In genomic region chr1:28877132-28877781, GRCh38 we compare ENCODE assay signal across 8 cellular contexts. TPM values are rescaled to one million over a fixed set of nuclear protein-coding genes. Genes with fewer than 3 reads are reported as not detected.
DNase-seq lines count a peak whose midpoint lies in the region; ATAC-seq and TF ChIP-seq lines count a peak whose summit lies in the region.

No MANE protein-coding gene starts in this region.

- peak overlapping the region in 3 of 7 donors; percentile 32 to 57 (median 42) for H3K27ac Mint-ChIP-seq in CD4-positive, alpha-beta memory T cell

- no peaks in the 10 kb centered on the region for H3K9me3 ChIP-seq in CD4-positive, alpha-beta memory T cell (ENCODE audit: control insufficient read depth in 1 of 2, low read length in 2 of 2)
- no peaks in the 10 kb centered on the region for H3K9me3 ChIP-seq in HEK293 (ENCODE audit: control insufficient read depth, insufficient read depth, low read depth, low read length)

- peak; percentile 89 for TF ChIP-seq CTCF in HEK293 (tag by site-specific recombination; IDR thresholded peaks at IDR 0.05)

- CTCF ChIA-PET in CD4-positive, alpha-beta memory T cell (lab: Charles Lee; ENCODE audit: partially characterized antibody), result interaction anchor here (0.5 to 13.0 kb wide), 74 partner anchors 9 to 1208 kb away, joined by 3 to 294 read pairs (median 4); partner anchors contain the start of genes EPB41, MED18, PHACTR4 and SRSF4
- CTCF ChIA-PET in HEK293 (lab: Yijun Ruan, JAX), result interaction anchor here (0.5 to 10.3 kb wide), 74 partner anchors 10 to 1830 kb away, joined by 3 to 348 read pairs (median 4); partner anchors contain the start of genes GMEB1, RNU11, SRSF4 and TAF12

- H3K4me1 Mint-ChIP-seq in CD4-positive, alpha-beta memory T cell, result peaks cover 6 to 10% (median 7%) of the 10 kb centered on the region in 4 donors

- H3K27me3 ChIP-seq in CD4-positive, alpha-beta memory T cell (ENCODE audit: insufficient read depth, low read length), result no peaks in the 10 kb centered on the region

- H3K27me3 Mint-ChIP-seq in CD4-positive, alpha-beta memory T cell, result peaks cover 1 to 7% of the 10 kb centered on the region in 2 donors

- no peaks in the 10 kb centered on the region for H3K9me3 Mint-ChIP-seq in CD4-positive, alpha-beta memory T cell

- H3K36me3 Mint-ChIP-seq in CD4-positive, alpha-beta memory T cell, result no peaks in the 10 kb centered on the region

- peaks cover 5% of the 10 kb centered on the region for H3K4me1 ChIP-seq in CD4-positive, alpha-beta memory T cell (ENCODE audit: insufficient read depth, low read length)
- H3K4me1 ChIP-seq in HEK293 (ENCODE audit: control insufficient read depth, insufficient read depth, low read length), result no peaks in the 10 kb centered on the region

- peak; percentile 68 to 75 (median 71) for DNase-seq in CD4-positive, alpha-beta memory T cell
- DNase-seq in NCI-H226 (peak; percentile 59), kidney tubule cell (ENCODE audit: low spot score) (peak; percentile 84)
- DNase-seq in central memory CD4-positive, alpha-beta T cell, result peak; percentile 67
- peak; percentile 73 for DNase-seq in stimulated activated CD4-positive, alpha-beta T cell treated with anti-CD3 and anti-CD28 coated beads, Interleukin-4, amount 100 ng/mL, for 1 hour

- H3K36me3 ChIP-seq in CD4-positive, alpha-beta memory T cell (ENCODE audit: insufficient read depth, low read length), result no peaks in the 10 kb centered on the region
- H3K36me3 ChIP-seq in HEK293 (ENCODE audit: control insufficient read depth in 2 of 2, insufficient read depth in 1 of 2, low read length in 2 of 2), result no peaks in the 10 kb centered on the region

- H3K27ac ChIP-seq in CD4-positive, alpha-beta memory T cell (ENCODE audit: low read depth, low read length), result no peak overlapping the region
- no peak overlapping the region for H3K27ac ChIP-seq in HEK293 (ENCODE audit: extremely low read depth, low read depth, low read length)

- POLR2A ChIA-PET in CD4-positive, alpha-beta memory T cell (lab: Charles Lee; ENCODE audit: partially characterized antibody), result interaction anchor here (0.5 to 3.4 kb wide), 14 partner anchors 86 to 518 kb away, joined by 3 to 22 read pairs (median 3); partner anchors contain the start of genes RCC1, RNU11, TAF12 and YTHDF2
- POLR2A ChIA-PET in HEK293 (lab: Yijun Ruan, JAX), result interaction anchor here (0.5 to 2.8 kb wide), 11 partner anchors 65 to 629 kb away, joined by 3 to 23 read pairs (median 4); partner anchors contain the start of genes OPRD1, RNU11 and TAF12

- intact Hi-C loops in CD4-positive, alpha-beta memory T cell (cut with micrococcal nuclease), result loop anchor here (1.0 to 2.0 kb wide), 6 partner anchors 92 to 786 kb away; partner anchors contain the start of genes RNU11 and TAF12

- peak; percentile 73 to 78 for ATAC-seq in activated CD4-positive, CD25-positive, alpha-beta regulatory T cell treated with anti-CD3 and anti-CD28 coated beads, Interleukin-2, amount 50 U/mL, for 24 hours
- no peak for ATAC-seq in GM21360 (IDR thresholded peaks at IDR 0.05; ENCODE audit: unreplicated experiment)

- H3K4me3 Mint-ChIP-seq in CD4-positive, alpha-beta memory T cell, result no peak overlapping the region

- no peak overlapping the region for H3K4me3 ChIP-seq in CD4-positive, alpha-beta memory T cell (ENCODE audit: low read length in 2 of 2)
- no peak overlapping the region for H3K4me3 ChIP-seq in HEK293 (ENCODE audit: low read depth, low read length)

TF ChIP-seq in HEK293, 187 proteins besides CTCF, POLR2A, EP300 and RAD21 (continues in another document):
- TF ChIP-seq IKZF3 (tag by site-specific recombination; IDR thresholded peaks at IDR 0.05) (peak; percentile 93), ZNF654 (tag by site-specific recombination; IDR thresholded peaks at IDR 0.05; ENCODE audit: low read depth) (peak; percentile 97), ZNF501 (tag by site-specific recombination; IDR thresholded peaks at IDR 0.05) (no peak), AEBP2 (tag by site-specific recombination; IDR thresholded peaks at IDR 0.05; ENCODE audit: borderline replicate concordance) (no peak), ZNF138 (tag by site-specific recombination; IDR thresholded peaks at IDR 0.05; ENCODE audit: borderline replicate concordance) (no peak), ZSCAN30 (tag by site-specific recombination; IDR thresholded peaks at IDR 0.05) (peak; percentile 20; the same call in 1 of the 2 replicates), ZNF600 (tag by site-specific recombination; IDR thresholded peaks at IDR 0.05) (peak; percentile 13; the same call in 1 of the 2 replicates), ZBTB10 (tag by site-specific recombination; IDR thresholded peaks at IDR 0.05) (no peak), ZSCAN4 (tag by site-specific recombination; IDR thresholded peaks at IDR 0.05) (peak; percentile 68), ZNF596 (tag by site-specific recombination; IDR thresholded peaks at IDR 0.05) (no peak), OVOL3 (tag by site-specific recombination; IDR thresholded peaks at IDR 0.05) (no peak), KLF7 (tag by site-specific recombination; IDR thresholded peaks at IDR 0.05; ENCODE audit: borderline replicate concordance) (no peak), GLI4 (tag by site-specific recombination; IDR thresholded peaks at IDR 0.05) (no peak), ZNF366 (tag by site-specific recombination; conservative IDR thresholded peaks at IDR 0.05) (no peak), ZNF544 (tag by site-specific recombination; IDR thresholded peaks at IDR 0.05) (no peak), ZNF677 (tag by site-specific recombination; IDR thresholded peaks at IDR 0.05) (no peak), ZBTB17 (tag by site-specific recombination; IDR thresholded peaks at IDR 0.05) (peak; percentile 98), ZNF24 (tag by site-specific recombination; IDR thresholded peaks at IDR 0.05) (no peak), ZNF514 (tag by site-specific recombination; IDR thresholded peaks at IDR 0.05) (no peak), ZNF549 (tag by site-specific recombination; IDR thresholded peaks at IDR 0.05) (no peak), ZNF391 (tag by site-specific recombination; IDR thresholded peaks at IDR 0.05; ENCODE audit: borderline replicate concordance, low read depth) (peak; percentile 51; the same call in 1 of the 2 replicates)
- TF ChIP-seq, protein P1, sequence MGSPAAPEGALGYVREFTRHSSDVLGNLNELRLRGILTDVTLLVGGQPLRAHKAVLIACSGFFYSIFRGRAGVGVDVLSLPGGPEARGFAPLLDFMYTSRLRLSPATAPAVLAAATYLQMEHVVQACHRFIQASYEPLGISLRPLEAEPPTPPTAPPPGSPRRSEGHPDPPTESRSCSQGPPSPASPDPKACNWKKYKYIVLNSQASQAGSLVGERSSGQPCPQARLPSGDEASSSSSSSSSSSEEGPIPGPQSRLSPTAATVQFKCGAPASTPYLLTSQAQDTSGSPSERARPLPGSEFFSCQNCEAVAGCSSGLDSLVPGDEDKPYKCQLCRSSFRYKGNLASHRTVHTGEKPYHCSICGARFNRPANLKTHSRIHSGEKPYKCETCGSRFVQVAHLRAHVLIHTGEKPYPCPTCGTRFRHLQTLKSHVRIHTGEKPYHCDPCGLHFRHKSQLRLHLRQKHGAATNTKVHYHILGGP (tag by site-specific recombination; IDR thresholded peaks at IDR 0.05), result no peak

RNA-seq across cellular contexts. Expression of gene EPB41, which starts 37.1 kb away (rescaled TPM):
- 100 to 1,000 TPM; 320 to 321 TPM for total RNA-seq in CD4-positive, alpha-beta memory T cell
- 100 to 1,000 TPM in 1 of 2 donors, 10 to 100 TPM in 1; 56.1 to 106 TPM for polyA plus RNA-seq in CD4-positive, alpha-beta memory T cell
